In the genomic region with DNA sequence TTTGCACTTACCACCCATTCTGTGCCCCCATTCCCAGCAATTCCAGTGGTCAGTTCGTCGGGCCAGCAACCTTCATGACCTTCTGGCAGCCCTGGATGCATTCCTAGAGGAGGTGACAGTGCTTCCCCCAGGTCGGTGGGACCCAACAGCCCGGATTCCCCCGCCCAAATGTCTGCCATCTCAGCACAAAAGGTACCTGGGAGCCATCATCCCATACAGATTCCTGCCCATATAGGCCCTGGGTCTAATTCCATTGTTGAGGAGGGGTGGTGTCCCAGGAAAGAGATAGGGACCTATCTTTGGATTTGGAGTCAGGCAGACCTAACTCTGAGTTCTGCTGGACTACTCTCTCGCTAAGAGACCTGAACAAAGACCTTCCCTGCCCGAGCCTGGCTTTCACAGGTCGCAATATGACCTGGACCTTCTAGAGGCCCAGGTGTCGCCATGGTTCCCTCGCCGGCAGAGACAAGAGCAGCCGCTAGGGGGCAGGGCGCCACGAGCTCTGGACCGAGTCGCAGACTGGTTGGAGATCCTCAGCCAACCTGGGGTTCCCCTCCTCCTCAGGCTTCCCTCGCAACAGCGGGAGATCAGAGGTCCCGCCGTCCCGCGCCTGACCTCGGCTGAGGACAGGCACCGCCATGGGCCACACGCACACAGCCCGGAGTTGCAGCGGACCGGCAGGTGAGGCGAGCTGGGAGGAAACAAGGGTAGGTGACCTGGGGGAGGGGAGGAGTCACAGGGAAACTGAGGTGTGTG, we compare ENCODE assay signal across 8 cellular contexts. TPM values are rescaled to one million over a fixed set of nuclear protein-coding genes. Genes with fewer than 3 reads are reported as not detected.
DNase-seq lines count a peak whose midpoint lies in the region; ATAC-seq and TF ChIP-seq lines count a peak whose summit lies in the region.

No MANE protein-coding gene starts in this region.

- peaks cover 0 to 2% (median 0%) of the 10 kb centered on the region in 11 donors for H3K9me3 Mint-ChIP-seq in naive thymus-derived CD4-positive, alpha-beta T cell

- H3K27ac ChIP-seq in OCI-LY3 (ENCODE audit: low read length) = no peak overlapping the region
- H3K27ac ChIP-seq in esophagus squamous epithelium = peak overlapping the region in 1 of 4 donors; percentile 26
- no peak overlapping the region for H3K27ac ChIP-seq in naive thymus-derived CD4-positive, alpha-beta T cell (ENCODE audit: low read depth, low read length)

- H3K9ac ChIP-seq in OCI-LY3 (ENCODE audit: low read length) = peak overlapping the region; percentile 56

- H3K9me3 ChIP-seq in OCI-LY3 (ENCODE audit: insufficient read depth, low read length) = no peaks in the 10 kb centered on the region
- no peaks in the 10 kb centered on the region for H3K9me3 ChIP-seq in esophagus squamous epithelium
- no peaks in the 10 kb centered on the region for H3K9me3 ChIP-seq in naive thymus-derived CD4-positive, alpha-beta T cell (ENCODE audit: control insufficient read depth in 2 of 3, low read length in 3 of 3)

- no peaks in the 10 kb centered on the region for H3K79me2 ChIP-seq in OCI-LY3 (ENCODE audit: low read length)

- peak overlapping the region; percentile 93 for H3K4me2 ChIP-seq in OCI-LY3 (ENCODE audit: low read length)

- peak; percentile 77 for TF ChIP-seq CTCF in OCI-LY3 (IDR thresholded peaks at IDR 0.05; ENCODE audit: low read depth, low read length)
- TF ChIP-seq CTCF in esophagus squamous epithelium (IDR thresholded peaks at IDR 0.05) = peak; percentile 69 to 92 (median 87)

- H3K36me3 Mint-ChIP-seq in naive thymus-derived CD4-positive, alpha-beta T cell = no peaks in the 10 kb centered on the region

- WGBS in esophagus squamous epithelium, 2 donors = 33 to 100% methylated on average over 2 to 7 of the region's 29 CpGs

- H3K4me1 Mint-ChIP-seq in naive thymus-derived CD4-positive, alpha-beta T cell = peaks cover 0 to 5% (median 4%) of the 10 kb centered on the region in 7 donors

- H3K4me3 ChIP-seq in OCI-LY3 (ENCODE audit: low read length) (peak overlapping the region; percentile 87), esophagus squamous epithelium (peak overlapping the region; percentile 15 to 64 (median 43))
- peak overlapping the region; percentile 57 for H3K4me3 ChIP-seq in naive thymus-derived CD4-positive, alpha-beta T cell (ENCODE audit: low read length)

- ATAC-seq in GM18867 (IDR thresholded peaks at IDR 0.05; ENCODE audit: unreplicated experiment) = peak; percentile 93
- ATAC-seq in HG03135 (IDR thresholded peaks at IDR 0.05; ENCODE audit: unreplicated experiment) = peak; percentile 88
- ATAC-seq in naive thymus-derived CD4-positive, alpha-beta T cell = peak; percentile 95

- peak overlapping the region; percentile 87 for H2AFZ ChIP-seq in OCI-LY3 (ENCODE audit: low read depth, low read length)

- H3K27ac Mint-ChIP-seq in naive thymus-derived CD4-positive, alpha-beta T cell = no peak overlapping the region

- DNase-seq in AG20443 (ENCODE audit: low spot score) = peak; percentile 90
- DNase-seq in activated T-cell treated with anti-CD3 and anti-CD28 coated beads for 48 hours (ENCODE audit: low read depth) = peak; percentile 79
- DNase-seq in esophagus squamous epithelium (lab: John Stamatoyannopoulos, UW) = no peak
- peak; percentile 59 to 90 (median 77) for DNase-seq in naive thymus-derived CD4-positive, alpha-beta T cell
- peak; percentile 77 for DNase-seq in stimulated activated naive CD4-positive, alpha-beta T cell treated with Interleukin-2 at 50 U/mL for 16 hours (lab: John Stamatoyannopoulos, UW)

- H3K36me3 ChIP-seq in OCI-LY3 (replicated peaks; ENCODE audit: low read depth, low read length) (no peaks in the 10 kb centered on the region), esophagus squamous epithelium (no peaks in the 10 kb centered on the region)
- no peaks in the 10 kb centered on the region for H3K36me3 ChIP-seq in naive thymus-derived CD4-positive, alpha-beta T cell (ENCODE audit: control insufficient read depth in 2 of 3, insufficient read depth in 3 of 3, low read length in 3 of 3)

- no peaks in the 10 kb centered on the region for H4K20me1 ChIP-seq in OCI-LY3 (ENCODE audit: insufficient read depth, low read length)

- no peak for TF ChIP-seq POLR2A in esophagus squamous epithelium (IDR thresholded peaks at IDR 0.05)

- H3K27me3 ChIP-seq in OCI-LY3 (ENCODE audit: low read depth, low read length) (no peaks in the 10 kb centered on the region), esophagus squamous epithelium (no peaks in the 10 kb centered on the region)
- H3K27me3 ChIP-seq in naive thymus-derived CD4-positive, alpha-beta T cell (ENCODE audit: control insufficient read depth in 2 of 2, insufficient read depth in 2 of 2, low read length in 2 of 2) = no peaks in the 10 kb centered on the region

- POLR2A ChIA-PET in naive thymus-derived CD4-positive, alpha-beta T cell (lab: Charles Lee) = no interaction called here

- peak overlapping the region; percentile 54 to 83 (median 73) for H3K4me3 Mint-ChIP-seq in naive thymus-derived CD4-positive, alpha-beta T cell

- CTCF ChIA-PET in naive thymus-derived CD4-positive, alpha-beta T cell (lab: Charles Lee) = interaction anchor here (0.6 to 2.1 kb wide), 14 partner anchors 10 to 357 kb away, joined by 3 to 8 read pairs (median 4); no protein-coding TSS in a partner anchor

- H3K4me1 ChIP-seq in OCI-LY3 (ENCODE audit: low read length) (no peaks in the 10 kb centered on the region), esophagus squamous epithelium (peaks cover 5 to 33% (median 9%) of the 10 kb centered on the region in 3 donors)
- H3K4me1 ChIP-seq in naive thymus-derived CD4-positive, alpha-beta T cell (ENCODE audit: control insufficient read depth in 2 of 2, insufficient read depth in 2 of 2, low read length in 2 of 2) = peaks cover 0 to 4% of the 10 kb centered on the region in 2 donors

- intact Hi-C loops in esophagus squamous epithelium (cut with DNase I) = no loop called here
- intact Hi-C loops in naive thymus-derived CD4-positive, alpha-beta T cell (cut with micrococcal nuclease) = loop anchor here (1.0 to 10.0 kb wide), 6 partner anchors 38 to 682 kb away; partner anchors contain the start of genes ANKHD1 (in 1 of the 2) and TMCO6 (in 1 of the 2)

- peaks cover 0 to 5% (median 0%) of the 10 kb centered on the region in 5 donors for H3K27me3 Mint-ChIP-seq in naive thymus-derived CD4-positive, alpha-beta T cell

RNA-seq across cellular contexts. Expression of gene SLC4A9, which starts 3.1 kb away (rescaled TPM):
- total RNA-seq in esophagus squamous epithelium = 1 to 10 TPM in 1 of 4 donors, under 1 TPM in 1, not detected in 2; 0.04 to 1.2 TPM
- total RNA-seq in naive thymus-derived CD4-positive, alpha-beta T cell = under 1 TPM in 3 of 5 experiments, not detected in 2; 0.13 to 0.96 (median 0.34) TPM
- not detected for polyA plus RNA-seq in naive thymus-derived CD4-positive, alpha-beta T cell

RNA-seq across cellular contexts. Expression of gene HBEGF, which starts 16.6 kb away (rescaled TPM):
- 10 to 100 TPM; 24.6 to 72.4 (median 42.1) TPM for total RNA-seq in esophagus squamous epithelium
- total RNA-seq in naive thymus-derived CD4-positive, alpha-beta T cell = 10 to 100 TPM in 3 of 5 experiments, under 1 TPM in 2; 0.35 to 95.5 (median 11.6) TPM
- polyA plus RNA-seq in naive thymus-derived CD4-positive, alpha-beta T cell = not detected

RNA-seq across cellular contexts. Expression of gene ANKHD1, which starts 38.6 kb away (rescaled TPM):
- 100 to 1,000 TPM in 1 of 4 donors, 10 to 100 TPM in 3; 55.7 to 130 (median 87.2) TPM for total RNA-seq in esophagus squamous epithelium
- total RNA-seq in naive thymus-derived CD4-positive, alpha-beta T cell = 100 to 1,000 TPM; 145 to 240 (median 217) TPM
- polyA plus RNA-seq in naive thymus-derived CD4-positive, alpha-beta T cell = 10 to 100 TPM; 63.1 to 87.1 TPM
